8 cellular contexts compared by ENCODE assay signal in the genomic region with DNA sequence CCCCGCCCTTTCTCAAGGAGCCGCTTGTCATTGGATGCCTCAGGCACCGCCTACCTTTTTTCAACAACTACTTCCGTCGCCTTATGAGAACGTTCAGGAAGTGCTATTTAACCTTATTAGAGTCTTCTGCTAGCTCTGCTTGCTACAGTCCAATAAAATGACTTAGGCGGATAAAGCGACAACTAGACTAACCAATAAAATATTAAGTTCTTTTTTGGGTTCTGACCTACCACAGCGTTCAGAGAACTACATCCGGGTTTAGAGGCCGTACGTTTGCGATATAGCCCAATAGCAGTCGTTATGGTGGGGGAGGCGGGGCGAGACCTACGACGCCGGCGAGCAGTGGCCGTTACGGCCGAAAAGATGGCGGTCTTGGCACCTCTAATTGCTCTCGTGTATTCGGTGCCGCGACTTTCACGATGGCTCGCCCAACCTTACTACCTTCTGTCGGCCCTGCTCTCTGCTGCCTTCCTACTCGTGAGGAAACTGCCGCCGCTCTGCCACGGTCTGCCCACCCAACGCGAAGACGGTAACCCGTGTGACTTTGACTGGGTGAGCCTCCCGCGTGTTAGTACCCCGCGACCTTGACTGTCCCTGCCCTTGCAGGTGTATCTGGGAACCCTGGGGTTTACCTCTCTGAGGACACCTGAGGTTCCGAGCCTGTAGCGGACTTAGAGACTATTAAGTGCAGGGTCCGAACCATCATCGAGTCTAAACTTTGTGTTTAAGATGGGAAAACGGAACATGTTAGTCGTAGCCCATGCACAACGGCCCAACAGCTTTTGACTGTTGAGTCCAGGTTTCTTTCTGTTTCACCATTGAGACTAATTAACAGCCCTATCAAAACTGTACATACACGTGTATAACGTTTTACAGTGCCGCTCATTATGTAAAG. TPM values are rescaled to one million over a fixed set of nuclear protein-coding genes. Genes with fewer than 3 reads are reported as not detected.
DNase-seq lines count a peak whose midpoint lies in the region; ATAC-seq and TF ChIP-seq lines count a peak whose summit lies in the region.

A gene with protein sequence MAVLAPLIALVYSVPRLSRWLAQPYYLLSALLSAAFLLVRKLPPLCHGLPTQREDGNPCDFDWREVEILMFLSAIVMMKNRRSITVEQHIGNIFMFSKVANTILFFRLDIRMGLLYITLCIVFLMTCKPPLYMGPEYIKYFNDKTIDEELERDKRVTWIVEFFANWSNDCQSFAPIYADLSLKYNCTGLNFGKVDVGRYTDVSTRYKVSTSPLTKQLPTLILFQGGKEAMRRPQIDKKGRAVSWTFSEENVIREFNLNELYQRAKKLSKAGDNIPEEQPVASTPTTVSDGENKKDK (plus strand): TSS at position 338 of the 895 bp plus-strand sequence. CDS start 26 bp downstream, at position 364.

- TF ChIP-seq CTCF in GM13976 (IDR thresholded peaks at IDR 0.05; ENCODE audit: borderline replicate concordance, control extremely low read depth, extremely low read depth, insufficient read depth, missing control alignments): no peak
- peak in 1 of 9 donors; percentile 1 for TF ChIP-seq CTCF in heart right ventricle (IDR thresholded peaks at IDR 0.05)
- TF ChIP-seq CTCF in upper lobe of left lung (IDR thresholded peaks at IDR 0.05): no peak

- TF ChIP-seq EP300 in upper lobe of left lung (IDR thresholded peaks at IDR 0.05): no peak

- peak within 1 kb of the TSS; percentile 75 to 95 (median 90) for H3K27ac ChIP-seq in heart right ventricle
- peak within 1 kb of the TSS; percentile 85 to 91 (median 87) for H3K27ac ChIP-seq in upper lobe of left lung

- ATAC-seq in HG02870 (IDR thresholded peaks at IDR 0.05; ENCODE audit: unreplicated experiment): peak; percentile 92
- ATAC-seq in heart right ventricle: peak; percentile 97 to 98 (median 97)
- peak; percentile 97 to 99 for ATAC-seq in upper lobe of left lung (ENCODE audit: low FRiP score in 2 of 2)

- TF ChIP-seq POLR2A in upper lobe of left lung (IDR thresholded peaks at IDR 0.05): peak in 2 of 4 donors; percentile 38 to 64

- intact Hi-C loops in T-helper 1 cell treated with Interleukin-12 subunit alpha and Interleukin-12 subunit beta and Interleukin-4 antibody, amounts not matched to agents 30 ng/mL and 1 ng/mL, for 36 hours (cut with micrococcal nuclease): loop anchor here (1.0 to 10.0 kb wide), 14 partner anchors 29 to 1904 kb away; partner anchors contain the start of genes CLP1, FAM111A, SELENOH and SSRP1
- intact Hi-C loops in heart right ventricle (cut with DNase I): loop anchor here in 4 of 10 donors (1.0 to 5.0 kb wide), 4 partner anchors 28 to 88 kb away; partner anchors contain the start of gene ZDHHC5 (in 3 of the 4)
- intact Hi-C loops in posterior cingulate gyrus (cut with DNase I): loop anchor here (2.0 to 5.0 kb wide), 3 partner anchors 28 to 50 kb away; partner anchors contain the start of genes CTNND1 and SELENOH

- DNase-seq in GM13976 (ENCODE audit: low spot score) (peak; percentile 93), NCI-H146 treated with DMSO at 0.1 percent for 48 hours (lab: John Stamatoyannopoulos, UW; ENCODE audit: unreplicated experiment) (peak; percentile 99), amniotic epithelial cell (ENCODE audit: low read depth) (peak; percentile 100), heart right ventricle (peak; percentile 88 to 95), posterior cingulate gyrus (peak; percentile 88 to 99 (median 91)), upper lobe of left lung (peak; percentile 94 to 96)

- H3K4me1 ChIP-seq in heart right ventricle (peaks cover 7 to 55% (median 38%) of the 10 kb centered on the region in 9 donors), upper lobe of left lung (peaks cover 29 to 49% (median 31%) of the 10 kb centered on the region in 4 donors)

- WGBS in heart right ventricle, 2 donors: 0 to 1% methylated on average over 53 of the region's 53 CpGs
- WGBS in upper lobe of left lung, 2 donors: 1 to 2% methylated on average over 16 to 53 of the region's 53 CpGs

- H3K36me3 ChIP-seq in heart right ventricle (peaks cover 0 to 17% (median 0%) of the 10 kb centered on the region in 9 donors), upper lobe of left lung (peaks cover 0 to 3% (median 0%) of the 10 kb centered on the region in 4 donors)

- H3K4me3 ChIP-seq in heart right ventricle (peak within 1 kb of the TSS; percentile 73 to 100 (median 90)), upper lobe of left lung (peak within 1 kb of the TSS; percentile 80 to 99 (median 92))

- H3K27me3 ChIP-seq in heart right ventricle (no peaks in the 10 kb centered on the region), upper lobe of left lung (no peaks in the 10 kb centered on the region)

- in situ Hi-C loops in GM13976 (cut with MboI; ENCODE audit: low sequenced_read_pairs, unreplicated experiment): no loop called here

- H3K9me3 ChIP-seq in heart right ventricle: no peaks in the 10 kb centered on the region
- H3K9me3 ChIP-seq in upper lobe of left lung: no peaks in the 10 kb centered on the region

RNA-seq across cellular contexts. Expression of the gene that starts here (rescaled TPM):
- 76.5 and 79.2 TPM in 2 replicates for total RNA-seq in T-helper 1 cell treated with Interleukin-12 subunit alpha and Interleukin-12 subunit beta and Interleukin-4 antibody, amounts not matched to agents 30 ng/mL and 1 ng/mL, for 36 hours
- 100 to 1,000 TPM in 1 of 10 donors, 10 to 100 TPM in 9; 58.7 to 103 (median 69.0) TPM for total RNA-seq in heart right ventricle
- 100 to 1,000 TPM in 1 of 2 donors, 10 to 100 TPM in 1; 45.4 to 105 TPM for polyA plus RNA-seq in heart right ventricle
- 10 to 100 TPM; 16.2 to 67.3 (median 53.1) TPM for total RNA-seq in upper lobe of left lung

Comparison
In these comparisons a context has a peak if more than half of its experiments do, and no peak if none do; other contexts are left out.
1. Peak in every context shown above with its lines: DNase-seq, ATAC-seq, H3K4me3 ChIP-seq and H3K27ac ChIP-seq.